Comparison of ENCODE assay signal across 12 cellular contexts in genomic region chr2:45992746-45993475, GRCh38.
DNase-seq lines count a peak whose midpoint lies in the region; ATAC-seq and TF ChIP-seq lines count a peak whose summit lies in the region.
"Had no signal": no experiment of that assay in that cellular context is flagged by ENCODE, and none has a peak within 500 bp of the region (broad histone marks: within the 10 kb centered on the region; RNA-seq: fewer than 3 reads in every experiment).

No MANE protein-coding gene starts in this region.

- no peaks in the 10 kb centered on the region for H3K36me3 ChIP-seq in liver (ENCODE audit: control insufficient read depth in 4 of 4, insufficient read depth in 3 of 4, low read depth in 1 of 4, low read length in 3 of 4)
- no peaks in the 10 kb centered on the region for H3K36me3 ChIP-seq in smooth muscle cell (ENCODE audit: low read depth)

- H4K20me1 ChIP-seq in smooth muscle cell (ENCODE audit: low read depth): peaks cover 7% of the 10 kb centered on the region

- no peak for TF ChIP-seq RAD21 in liver (IDR thresholded peaks at IDR 0.05)

- CTCF ChIA-PET in MCF 10A (lab: Yijun Ruan, JAX): interaction anchor here (0.6 to 2.4 kb wide), 49 partner anchors 8 to 1494 kb away, joined by 3 to 19 read pairs (median 4); partner anchors contain the start of gene PRKCE

- H3K27ac Mint-ChIP-seq in HFFc6: peak overlapping the region; percentile 85
- H3K27ac Mint-ChIP-seq in MCF 10A (ENCODE audit: low read depth, unreplicated experiment): peak overlapping the region; percentile 70
- H3K27ac Mint-ChIP-seq: endodermal cell, mesothelial cell of epicardium had no signal

- H3F3A ChIP-seq in smooth muscle cell (ENCODE audit: low read depth): no peaks in the 10 kb centered on the region

- peak overlapping the region; percentile 83 to 87 for H3K27ac ChIP-seq in liver (ENCODE audit: low read depth in 1 of 2, low read length in 2 of 2)
- peak overlapping the region; percentile 17 for H3K27ac ChIP-seq in smooth muscle cell (ENCODE audit: low read depth)
- H3K27ac ChIP-seq: SK-N-MC had no signal

- no peaks in the 10 kb centered on the region for H3K27me3 ChIP-seq in liver (ENCODE audit: control insufficient read depth in 4 of 4, insufficient read depth in 4 of 4, low read length in 3 of 4)
- no peaks in the 10 kb centered on the region for H3K27me3 ChIP-seq in smooth muscle cell (ENCODE audit: low read depth)
- H3K27me3 ChIP-seq: BE2C had no signal

- intact Hi-C loops in MCF 10A (cut with micrococcal nuclease): loop anchor here (1.0 to 2.0 kb wide), 6 partner anchors 29 to 468 kb away; no protein-coding TSS in a partner anchor

- no peaks in the 10 kb centered on the region for H3K9me3 Mint-ChIP-seq in HFFc6
- no peaks in the 10 kb centered on the region for H3K9me3 Mint-ChIP-seq in MCF 10A (ENCODE audit: unreplicated experiment)
- H3K9me3 Mint-ChIP-seq: endodermal cell had no signal

- H3K36me3 Mint-ChIP-seq in HFFc6 (ENCODE audit: low read depth) (no peaks in the 10 kb centered on the region), MCF 10A (ENCODE audit: insufficient read depth, unreplicated experiment) (peaks cover 13% of the 10 kb centered on the region)

- POLR2A ChIA-PET in MCF 10A (lab: Yijun Ruan, JAX): interaction anchor here (0.6 to 2.4 kb wide), 27 partner anchors 10 to 655 kb away, joined by 3 to 32 read pairs (median 3); partner anchors contain the start of genes EPAS1 and PRKCE

- no peak overlapping the region for H3K4me2 ChIP-seq in smooth muscle cell

- TF ChIP-seq CTCF in HFFc6 (IDR thresholded peaks at IDR 0.05) (no peak), MCF 10A (IDR thresholded peaks at IDR 0.05; ENCODE audit: unreplicated experiment) (no peak), liver (IDR thresholded peaks at IDR 0.05; ENCODE audit: low read depth, low read length, missing input control) (no peak), smooth muscle cell (IDR thresholded peaks at IDR 0.05; ENCODE audit: borderline replicate concordance, insufficient read depth, poor library complexity, severe bottlenecking) (no peak)

- H3K27me3 Mint-ChIP-seq in HFFc6 (ENCODE audit: insufficient read depth): peaks cover 3% of the 10 kb centered on the region; the same call in 1 of the 2 replicates
- H3K27me3 Mint-ChIP-seq in MCF 10A (ENCODE audit: insufficient read depth, unreplicated experiment): no peaks in the 10 kb centered on the region

- no peaks in the 10 kb centered on the region for H3K9me3 ChIP-seq in liver (ENCODE audit: control insufficient read depth in 4 of 4, low read length in 3 of 4)
- H3K9me3 ChIP-seq in smooth muscle cell (replicated peaks; ENCODE audit: low read depth): no peaks in the 10 kb centered on the region
- H3K9me3 ChIP-seq: BE2C had no signal

- H3K4me1 ChIP-seq in liver (ENCODE audit: control insufficient read depth in 4 of 4, insufficient read depth in 4 of 4, low read length in 3 of 4): peaks cover 9 to 52% (median 45%) of the 10 kb centered on the region in 4 donors
- no peaks in the 10 kb centered on the region for H3K4me1 ChIP-seq in smooth muscle cell (ENCODE audit: low read depth)
- H3K4me1 ChIP-seq: BE2C had no signal

- DNase-seq in HFFc6 (no peak), MCF 10A (ENCODE audit: unreplicated experiment) (no peak), smooth muscle cell (lab: John Stamatoyannopoulos, UW; ENCODE audit: unreplicated experiment) (no peak), NCI-H524 (lab: John Stamatoyannopoulos, UW) (no peak)
- DNase-seq in effector CD4-positive, alpha-beta T cell: no peak

- no TSS peak for BruUV-seq in MCF 10A (replicated peaks; lab: Mats Ljungman, UMichigan)

- no peak overlapping the region for H2AFZ ChIP-seq in smooth muscle cell (ENCODE audit: low read depth)

- H3K4me1 Mint-ChIP-seq in HFFc6 (ENCODE audit: low read depth) (peaks cover 30% of the 10 kb centered on the region), MCF 10A (ENCODE audit: insufficient read depth, unreplicated experiment) (peaks cover 27% of the 10 kb centered on the region)

- H3K4me3 ChIP-seq in liver (ENCODE audit: low read depth in 1 of 3, low read length in 3 of 3): no peak overlapping the region
- H3K4me3 ChIP-seq in smooth muscle cell: no peak overlapping the region
- H3K4me3 ChIP-seq: SK-N-MC had no signal

- peaks cover 4% of the 10 kb centered on the region for H3K79me2 ChIP-seq in smooth muscle cell (ENCODE audit: low read depth)

- no peak for ATAC-seq in HG03139 (IDR thresholded peaks at IDR 0.05; ENCODE audit: unreplicated experiment)
- ATAC-seq in GM18868 (IDR thresholded peaks at IDR 0.05; ENCODE audit: unreplicated experiment): no peak

- peak overlapping the region; percentile 1; the same call in 1 of the 2 replicates for H3K4me3 Mint-ChIP-seq in HFFc6
- peak overlapping the region; percentile 2 for H3K4me3 Mint-ChIP-seq in MCF 10A (ENCODE audit: unreplicated experiment)
- H3K4me3 Mint-ChIP-seq: endodermal cell, mesothelial cell of epicardium had no signal

- H3K9ac ChIP-seq in liver (ENCODE audit: low read depth in 1 of 2, low read length in 2 of 2) (no peak overlapping the region), smooth muscle cell (ENCODE audit: low read depth) (no peak overlapping the region)

- 23% methylated on average over 7 of the region's 7 CpGs for WGBS in liver
- 76% methylated on average over 7 of the region's 7 CpGs for WGBS in smooth muscle cell (ENCODE audit: low lambda C conversion rate)

TF ChIP-seq in liver, 16 proteins besides CTCF, POLR2A, EP300 and RAD21:
- TF ChIP-seq HNF4A (conservative IDR thresholded peaks at IDR 0.05) (no peak), YY1 (IDR thresholded peaks at IDR 0.05) (no peak), REST (IDR thresholded peaks at IDR 0.05) (no peak), ZBTB33 (IDR thresholded peaks at IDR 0.05) (no peak), HNF4G (IDR thresholded peaks at IDR 0.05) (no peak), SP1 (IDR thresholded peaks at IDR 0.05) (no peak), RXRA (IDR thresholded peaks at IDR 0.05) (no peak), GABPA (IDR thresholded peaks at IDR 0.05 in 1 of 2, conservative IDR thresholded peaks at IDR 0.05 in 1 of 2) (no peak), JUND (IDR thresholded peaks at IDR 0.05) (no peak), ATF3 (IDR thresholded peaks at IDR 0.05) (no peak), MAX (IDR thresholded peaks at IDR 0.05) (no peak), FOXA2 (IDR thresholded peaks at IDR 0.05) (no peak)
